8 cellular contexts compared by ENCODE assay signal in genomic region chr17:19377602-19378415, GRCh38. TPM values are rescaled to one million over a fixed set of nuclear protein-coding genes. Genes with fewer than 3 reads are reported as not detected.
DNase-seq lines count a peak whose midpoint lies in the region; ATAC-seq and TF ChIP-seq lines count a peak whose summit lies in the region.

No MANE protein-coding gene starts in this region.

- peak; percentile 94 for ATAC-seq in HG03432 (IDR thresholded peaks at IDR 0.05; ENCODE audit: unreplicated experiment)

- peak; percentile 86 for TF ChIP-seq POLR2A in GM19193 (IDR thresholded peaks at IDR 0.05; ENCODE audit: extremely low read depth, insufficient read depth, insufficient read length)

- peak; percentile 99 for DNase-seq in Ammon's horn (ENCODE audit: low spot score)
- DNase-seq in NCI-H460 (ENCODE audit: extremely low read depth, low read depth): peak; percentile 98
- peak; percentile 89 for DNase-seq in activated CD4-positive, alpha-beta T cell treated with anti-CD3 and anti-CD28 coated beads for 1 hour
- peak; percentile 100 for DNase-seq in cerebellum (ENCODE audit: low spot score)
- DNase-seq in islet precursor cell: peak; percentile 100
- DNase-seq in stimulated activated CD4-positive, alpha-beta T cell treated with anti-CD3 and anti-CD28 coated beads, Interleukin-12 subunit alpha, Interleukin-12 subunit beta, amount 100 ng/mL, for 4 hours: peak; percentile 89

RNA-seq across cellular contexts. Expression of gene MAPK7, which starts 0.5 kb away (rescaled TPM):
- 5.4 and 6.5 TPM in 2 replicates for total RNA-seq in NCI-H460 (2014; rRNA removed; shearing (Covaris generic))
- polyA plus RNA-seq in NCI-H460 (2014; cell fraction: nucleus; rRNA removed): 7.6 and 16.6 TPM in 2 replicates
- 19.2 TPM for total RNA-seq in cerebellum

RNA-seq across cellular contexts. Expression of gene MFAP4, which starts 9.2 kb away (rescaled TPM):
- total RNA-seq in NCI-H460 (2014; rRNA removed; shearing (Covaris generic)): not detected in 2 replicates
- not detected in 2 replicates for polyA plus RNA-seq in NCI-H460 (2014; cell fraction: nucleus; rRNA removed)
- total RNA-seq in cerebellum: 2.7 TPM

RNA-seq across cellular contexts. Expression of gene B9D1, which starts 15.3 kb away (rescaled TPM):
- total RNA-seq in NCI-H460 (2014; rRNA removed; shearing (Covaris generic)): 20.2 and 20.6 TPM in 2 replicates
- polyA plus RNA-seq in NCI-H460 (2014; cell fraction: nucleus; rRNA removed): 54.0 and 57.1 TPM in 2 replicates
- 13.8 TPM for total RNA-seq in cerebellum

RNA-seq across cellular contexts. Expression of gene RNF112, which starts 33.2 kb away (rescaled TPM):
- 0.20 TPM in 2 replicates for total RNA-seq in NCI-H460 (2014; rRNA removed; shearing (Covaris generic))
- 2.0 and 6.9 TPM in 2 replicates for polyA plus RNA-seq in NCI-H460 (2014; cell fraction: nucleus; rRNA removed)
- 16.9 TPM for total RNA-seq in cerebellum

Comparison
In these comparisons a context has a peak if more than half of its experiments do, and no peak if none do; other contexts are left out.
1. Peak in every context shown above with its lines: DNase-seq and ATAC-seq.